ENCODE assay signal across 1 cellular context in the genomic region with DNA sequence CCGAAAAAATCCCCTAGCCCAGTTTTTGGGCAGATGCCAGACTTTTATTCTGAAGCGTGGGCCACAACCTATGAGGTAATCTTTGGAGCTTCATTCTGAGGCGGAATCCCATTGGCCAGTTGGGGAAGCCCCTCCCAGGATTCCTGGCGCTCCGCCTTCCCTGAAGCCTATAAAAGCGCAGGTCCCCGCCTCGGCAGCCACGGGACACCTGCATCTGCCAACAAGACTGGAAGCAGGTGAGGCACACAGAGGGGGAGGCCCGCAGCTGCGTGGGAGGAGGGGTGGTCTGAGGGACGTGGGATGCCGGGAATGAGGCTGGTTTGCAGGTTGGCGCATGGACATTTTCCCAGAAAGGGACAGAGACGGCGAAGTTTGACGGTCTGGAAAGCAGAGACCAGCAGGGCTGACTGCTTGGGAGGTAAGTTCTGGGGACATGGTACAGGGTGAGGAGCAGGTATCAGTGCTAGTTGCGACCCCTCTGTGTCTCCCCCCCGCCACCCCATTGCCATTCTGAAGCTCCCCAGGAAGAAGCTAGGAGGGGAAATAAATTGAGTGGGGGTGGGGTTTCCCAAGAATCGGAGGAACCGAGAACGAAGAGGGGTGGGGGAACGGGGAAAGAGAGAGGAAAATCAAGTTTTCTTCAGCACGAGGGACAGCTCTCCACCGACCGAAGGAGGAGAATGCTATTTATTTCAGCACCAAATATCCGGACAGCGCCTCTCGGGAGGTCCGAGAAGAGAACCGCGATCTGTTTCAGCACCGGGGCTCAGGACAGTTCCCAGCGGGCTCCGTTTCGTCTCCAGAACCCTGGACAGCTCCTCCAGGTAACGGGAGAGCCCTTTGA.
A peak's percentile ranks its signal among the peaks of the same experiment; 100 is the strongest.
TF ChIP-seq lines count a peak whose summit lies in the region.

No MANE protein-coding gene starts in this region.

TF ChIP-seq in HepG2, 621 proteins besides CTCF, POLR2A, EP300 and RAD21 (continued from another document and continues in another):
- TF ChIP-seq, protein P1, sequence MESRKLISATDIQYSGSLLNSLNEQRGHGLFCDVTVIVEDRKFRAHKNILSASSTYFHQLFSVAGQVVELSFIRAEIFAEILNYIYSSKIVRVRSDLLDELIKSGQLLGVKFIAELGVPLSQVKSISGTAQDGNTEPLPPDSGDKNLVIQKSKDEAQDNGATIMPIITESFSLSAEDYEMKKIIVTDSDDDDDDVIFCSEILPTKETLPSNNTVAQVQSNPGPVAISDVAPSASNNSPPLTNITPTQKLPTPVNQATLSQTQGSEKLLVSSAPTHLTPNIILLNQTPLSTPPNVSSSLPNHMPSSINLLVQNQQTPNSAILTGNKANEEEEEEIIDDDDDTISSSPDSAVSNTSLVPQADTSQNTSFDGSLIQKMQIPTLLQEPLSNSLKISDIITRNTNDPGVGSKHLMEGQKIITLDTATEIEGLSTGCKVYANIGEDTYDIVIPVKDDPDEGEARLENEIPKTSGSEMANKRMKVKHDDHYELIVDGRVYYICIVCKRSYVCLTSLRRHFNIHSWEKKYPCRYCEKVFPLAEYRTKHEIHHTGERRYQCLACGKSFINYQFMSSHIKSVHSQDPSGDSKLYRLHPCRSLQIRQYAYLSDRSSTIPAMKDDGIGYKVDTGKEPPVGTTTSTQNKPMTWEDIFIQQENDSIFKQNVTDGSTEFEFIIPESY (CRISPR knock-in tag; IDR thresholded peaks at IDR 0.05) = peak; percentile 95
- no peak for TF ChIP-seq ZKSCAN1 (IDR thresholded peaks at IDR 0.05; ENCODE audit: low read length)
- TF ChIP-seq PCBP1 (IDR thresholded peaks at IDR 0.05; ENCODE audit: borderline replicate concordance, low read depth, low read length) = no peak
- TF ChIP-seq, protein P2, sequence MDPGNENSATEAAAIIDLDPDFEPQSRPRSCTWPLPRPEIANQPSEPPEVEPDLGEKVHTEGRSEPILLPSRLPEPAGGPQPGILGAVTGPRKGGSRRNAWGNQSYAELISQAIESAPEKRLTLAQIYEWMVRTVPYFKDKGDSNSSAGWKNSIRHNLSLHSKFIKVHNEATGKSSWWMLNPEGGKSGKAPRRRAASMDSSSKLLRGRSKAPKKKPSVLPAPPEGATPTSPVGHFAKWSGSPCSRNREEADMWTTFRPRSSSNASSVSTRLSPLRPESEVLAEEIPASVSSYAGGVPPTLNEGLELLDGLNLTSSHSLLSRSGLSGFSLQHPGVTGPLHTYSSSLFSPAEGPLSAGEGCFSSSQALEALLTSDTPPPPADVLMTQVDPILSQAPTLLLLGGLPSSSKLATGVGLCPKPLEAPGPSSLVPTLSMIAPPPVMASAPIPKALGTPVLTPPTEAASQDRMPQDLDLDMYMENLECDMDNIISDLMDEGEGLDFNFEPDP (CRISPR knock-in tag; conservative IDR thresholded peaks at IDR 0.05) = peak; percentile 100
- peak; percentile 98 for TF ChIP-seq ESRRA (CRISPR knock-in tag; IDR thresholded peaks at IDR 0.05; ENCODE audit: low read depth)
- TF ChIP-seq TFDP1 (CRISPR knock-in tag; IDR thresholded peaks at IDR 0.05; ENCODE audit: borderline replicate concordance) = peak; percentile 87
- TF ChIP-seq ZNF597 (CRISPR knock-in tag; IDR thresholded peaks at IDR 0.05) = no peak
- TF ChIP-seq ZNF775 (CRISPR knock-in tag; IDR thresholded peaks at IDR 0.05; ENCODE audit: borderline replicate concordance) = peak; percentile 99
- peak; percentile 89 for TF ChIP-seq ZNF512 (CRISPR knock-in tag; IDR thresholded peaks at IDR 0.05)
- no peak for TF ChIP-seq PTBP1 (IDR thresholded peaks at IDR 0.05; ENCODE audit: low read depth, low read length, poor library complexity, severe bottlenecking)
- peak; percentile 100 for TF ChIP-seq ZBED4 (CRISPR knock-in tag; IDR thresholded peaks at IDR 0.05; ENCODE audit: borderline replicate concordance)
- peak; percentile 99 for TF ChIP-seq PRDM4 (CRISPR knock-in tag; IDR thresholded peaks at IDR 0.05; ENCODE audit: borderline replicate concordance)
- peak; percentile 97 for TF ChIP-seq ZNF496 (CRISPR knock-in tag; IDR thresholded peaks at IDR 0.05; ENCODE audit: insufficient replicate concordance)
- TF ChIP-seq, protein P3, sequence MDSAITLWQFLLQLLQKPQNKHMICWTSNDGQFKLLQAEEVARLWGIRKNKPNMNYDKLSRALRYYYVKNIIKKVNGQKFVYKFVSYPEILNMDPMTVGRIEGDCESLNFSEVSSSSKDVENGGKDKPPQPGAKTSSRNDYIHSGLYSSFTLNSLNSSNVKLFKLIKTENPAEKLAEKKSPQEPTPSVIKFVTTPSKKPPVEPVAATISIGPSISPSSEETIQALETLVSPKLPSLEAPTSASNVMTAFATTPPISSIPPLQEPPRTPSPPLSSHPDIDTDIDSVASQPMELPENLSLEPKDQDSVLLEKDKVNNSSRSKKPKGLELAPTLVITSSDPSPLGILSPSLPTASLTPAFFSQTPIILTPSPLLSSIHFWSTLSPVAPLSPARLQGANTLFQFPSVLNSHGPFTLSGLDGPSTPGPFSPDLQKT (CRISPR knock-in tag; IDR thresholded peaks at IDR 0.05; ENCODE audit: borderline replicate concordance) = peak; percentile 100; the same call in 1 of the 2 replicates
- TF ChIP-seq SKI (IDR thresholded peaks at IDR 0.05; ENCODE audit: partially characterized antibody) = no peak
- TF ChIP-seq CAMTA2 (CRISPR knock-in tag; IDR thresholded peaks at IDR 0.05; ENCODE audit: borderline replicate concordance) = peak; percentile 100
- peak; percentile 100 for TF ChIP-seq NR0B2 (CRISPR knock-in tag; IDR thresholded peaks at IDR 0.05)
- TF ChIP-seq CCDC6 (CRISPR knock-in tag; IDR thresholded peaks at IDR 0.05) = peak; percentile 100
- peak; percentile 100 for TF ChIP-seq MAF1 (CRISPR knock-in tag; IDR thresholded peaks at IDR 0.05; ENCODE audit: borderline replicate concordance)
- peak; percentile 100 for TF ChIP-seq SMYD3 (CRISPR knock-in tag; IDR thresholded peaks at IDR 0.05)
- TF ChIP-seq ZNF879 (CRISPR knock-in tag; IDR thresholded peaks at IDR 0.05) = peak; percentile 100
- no peak for TF ChIP-seq POLR2G (IDR thresholded peaks at IDR 0.05; ENCODE audit: low read depth, low read length)
- TF ChIP-seq ZNF17 (CRISPR knock-in tag; IDR thresholded peaks at IDR 0.05) = peak; percentile 100
- peak; percentile 98 for TF ChIP-seq HOXA3 (CRISPR knock-in tag; IDR thresholded peaks at IDR 0.05)
- TF ChIP-seq KLF6 (CRISPR knock-in tag; IDR thresholded peaks at IDR 0.05) = peak; percentile 100
- peak; percentile 92 for TF ChIP-seq ZFY (CRISPR knock-in tag; IDR thresholded peaks at IDR 0.05)
- peak; percentile 93 for TF ChIP-seq GATAD1 (CRISPR knock-in tag; IDR thresholded peaks at IDR 0.05)
- TF ChIP-seq TBP (CRISPR knock-in tag; IDR thresholded peaks at IDR 0.05) = no peak
- peak; percentile 99 for TF ChIP-seq NFIB (CRISPR knock-in tag; IDR thresholded peaks at IDR 0.05; ENCODE audit: borderline replicate concordance)
- TF ChIP-seq DNMT1 (CRISPR knock-in tag; IDR thresholded peaks at IDR 0.05) = peak; percentile 95
- TF ChIP-seq PLSCR1 (CRISPR knock-in tag; IDR thresholded peaks at IDR 0.05; ENCODE audit: borderline replicate concordance) = peak; percentile 100
- TF ChIP-seq GFI1 (CRISPR knock-in tag; IDR thresholded peaks at IDR 0.05; ENCODE audit: borderline replicate concordance) = peak; percentile 97
- TF ChIP-seq E2F1 (CRISPR knock-in tag; IDR thresholded peaks at IDR 0.05) = peak; percentile 98
- TF ChIP-seq MTF2 (CRISPR knock-in tag; IDR thresholded peaks at IDR 0.05; ENCODE audit: borderline replicate concordance) = peak; percentile 98
- TF ChIP-seq GTF2F1 (IDR thresholded peaks at IDR 0.05; ENCODE audit: low read length) = no peak
- peak; percentile 100 for TF ChIP-seq ZMAT3 (CRISPR knock-in tag; conservative IDR thresholded peaks at IDR 0.05)
- TF ChIP-seq ZSCAN12 (CRISPR knock-in tag; IDR thresholded peaks at IDR 0.05) = peak; percentile 100
- peak; percentile 100 for TF ChIP-seq ZNF331 (CRISPR knock-in tag; IDR thresholded peaks at IDR 0.05)
- TF ChIP-seq ZNF501 (CRISPR knock-in tag; IDR thresholded peaks at IDR 0.05) = peak; percentile 100
